ENCODE assay signal across 20 cellular contexts in genomic region chr2:232218778-232219495, GRCh38.
A peak's percentile ranks its signal among the peaks of the same experiment; 100 is the strongest.
DNase-seq lines count a peak whose midpoint lies in the region; ATAC-seq and TF ChIP-seq lines count a peak whose summit lies in the region.
"Had no signal": no experiment of that assay in that cellular context is flagged by ENCODE, and none has a peak within 500 bp of the region (broad histone marks: within the 10 kb centered on the region; RNA-seq: fewer than 3 reads in every experiment).

No MANE protein-coding gene starts in this region.

- H3K9me2 ChIP-seq in MM.1S (replicated peaks; ENCODE audit: insufficient read depth, low read length), result no peaks in the 10 kb centered on the region

- no peak overlapping the region for H3K27ac ChIP-seq in CD4-positive, CD25-positive, alpha-beta regulatory T cell (ENCODE audit: insufficient read depth, low read length, poor library complexity, severe bottlenecking)
- H3K27ac ChIP-seq in MM.1S (ENCODE audit: low read length), result peak overlapping the region; percentile 51; the same call in 1 of the 2 replicates
- H3K27ac ChIP-seq in neural progenitor cell, result no peak overlapping the region
- H3K27ac ChIP-seq: pancreas had no signal

- H2AFZ ChIP-seq in MM.1S (ENCODE audit: low read length) (0 out of 2 replicates have a peak overlapping the region, but pooled peaks have one; percentile 58), neural progenitor cell (replicated peaks) (no peak overlapping the region)

- intact Hi-C loops in left cardiac atrium (cut with DNase I), result no loop called here
- intact Hi-C loops in posterior cingulate gyrus (cut with DNase I), result no loop called here

- H3F3A ChIP-seq in MM.1S (ENCODE audit: insufficient read depth, low read length) (no peaks in the 10 kb centered on the region), neural progenitor cell (ENCODE audit: low read depth) (no peaks in the 10 kb centered on the region)

- H3K4me2 ChIP-seq in MM.1S (ENCODE audit: low read depth, low read length), result peak overlapping the region; percentile 39
- no peak overlapping the region for H3K4me2 ChIP-seq in neural progenitor cell

- H4K20me1 ChIP-seq in MM.1S (ENCODE audit: insufficient read depth, low read length) (no peaks in the 10 kb centered on the region), neural progenitor cell (ENCODE audit: low read depth) (no peaks in the 10 kb centered on the region)

- H3K4me3 ChIP-seq in CD4-positive, CD25-positive, alpha-beta regulatory T cell (ENCODE audit: low read depth, low read length), result peak overlapping the region; percentile 52
- H3K4me3 ChIP-seq in MM.1S (ENCODE audit: low read length), result no peak overlapping the region
- no peak overlapping the region for H3K4me3 ChIP-seq in neural progenitor cell
- H3K4me3 ChIP-seq: HAP-1, K562, lung, pancreas had no signal

- H3K4me1 ChIP-seq in CD4-positive, CD25-positive, alpha-beta regulatory T cell (ENCODE audit: control insufficient read depth, insufficient read depth, low read length, poor library complexity, severe bottlenecking), result peaks cover 8% of the 10 kb centered on the region
- H3K4me1 ChIP-seq in MM.1S (ENCODE audit: low read length) (peaks cover 17% of the 10 kb centered on the region), neural progenitor cell (no peaks in the 10 kb centered on the region)
- H3K4me1 ChIP-seq: HAP-1, pancreas had no signal

- peaks cover 7 to 26% (median 16%) of the 10 kb centered on the region in 4 donors for H3K4me1 Mint-ChIP-seq in CD4-positive, CD25-positive, alpha-beta regulatory T cell
- H3K4me1 Mint-ChIP-seq in central memory CD8-positive, alpha-beta T cell, result peaks cover 21% of the 10 kb centered on the region
- H3K4me1 Mint-ChIP-seq in neural progenitor cell, result peaks cover 4% of the 10 kb centered on the region
- H3K4me1 Mint-ChIP-seq: brain had no signal

- H3K9ac ChIP-seq in MM.1S (ENCODE audit: low read length) (no peak overlapping the region), neural progenitor cell (no peak overlapping the region)

- H3K27me3 ChIP-seq in CD4-positive, CD25-positive, alpha-beta regulatory T cell (ENCODE audit: control insufficient read depth, insufficient read depth, low read length), result no peaks in the 10 kb centered on the region
- H3K27me3 ChIP-seq in MM.1S (replicated peaks; ENCODE audit: insufficient read depth, low read length) (no peaks in the 10 kb centered on the region), neural progenitor cell (no peaks in the 10 kb centered on the region)
- H3K27me3 ChIP-seq: pancreas had no signal

- peaks cover 22% of the 10 kb centered on the region for H3K36me3 Mint-ChIP-seq in CD4-positive, CD25-positive, alpha-beta regulatory T cell
- peaks cover 10% of the 10 kb centered on the region for H3K36me3 Mint-ChIP-seq in central memory CD8-positive, alpha-beta T cell (ENCODE audit: insufficient read depth)
- peaks cover 8% of the 10 kb centered on the region for H3K36me3 Mint-ChIP-seq in neural progenitor cell
- H3K36me3 Mint-ChIP-seq: activated CD8-positive, alpha-beta memory T cell treated with anti-CD3 and anti-CD28 coated beads, Interleukin-2, amount 10 ng/mL, durations not matched to agents 7 days and 5 days had no signal

- DNase-seq in CD4-positive, CD25-positive, alpha-beta regulatory T cell, result no peak
- DNase-seq in MM.1S (no peak), neural progenitor cell (ENCODE audit: low spot score) (no peak), left cardiac atrium (no peak), posterior cingulate gyrus (no peak), OCI-M1 (lab: John Stamatoyannopoulos, UW) (no peak)
- DNase-seq in central memory CD8-positive, alpha-beta T cell (ENCODE audit: low spot score in 2 of 2), result no peak
- DNase-seq: activated CD4-positive, CD25-positive, alpha-beta regulatory T cell treated with anti-CD3 and anti-CD28 coated beads, Interleukin-2, amount 50 U/mL, for 72 hours; activated CD8-positive, alpha-beta memory T cell treated with anti-CD3 and anti-CD28 coated beads, Interleukin-2, amount 10 ng/mL, durations not matched to agents 7 days and 5 days; CD8-positive, alpha-beta memory T cell; DMS153; NCI-H2171; NCI-H524 treated with DMSO at 0.1 percent for 48 hours; pancreas had no signal

- no peak for ATAC-seq in CD4-positive, CD25-positive, alpha-beta regulatory T cell (ENCODE audit: low read depth in 2 of 2)
- no peak for ATAC-seq in central memory CD8-positive, alpha-beta T cell (replicated peaks; ENCODE audit: extremely low read depth, poor library complexity, severe bottlenecking)
- no peak for ATAC-seq in left cardiac atrium
- ATAC-seq: activated CD8-positive, alpha-beta memory T cell treated with anti-CD3 and anti-CD28 coated beads, Interleukin-2, amount 10 ng/mL, durations not matched to agents 7 days and 5 days; K562; pancreas; sciatic nerve had no signal

- H3K27ac Mint-ChIP-seq in CD4-positive, CD25-positive, alpha-beta regulatory T cell, result peak overlapping the region in 2 of 3 donors; percentile 2 to 23
- H3K27ac Mint-ChIP-seq in central memory CD8-positive, alpha-beta T cell (ENCODE audit: low read depth), result peak overlapping the region; percentile 33
- peak overlapping the region; percentile 29 for H3K27ac Mint-ChIP-seq in neural progenitor cell
- H3K27ac Mint-ChIP-seq: activated CD8-positive, alpha-beta memory T cell treated with anti-CD3 and anti-CD28 coated beads, Interleukin-2, amount 10 ng/mL, durations not matched to agents 7 days and 5 days; activated T-helper 2 cell treated with anti-CD3 and anti-CD28 coated beads, Interferon-gamma antibody, Interleukin-2, Interleukin-4, amounts not matched to agents 10 μg/mL and 5 μg/mL and 100 μg/mL, durations not matched to agents 14 hours and 24 hours and 36 hours had no signal

- H3K9me3 Mint-ChIP-seq in CD4-positive, CD25-positive, alpha-beta regulatory T cell, result no peaks in the 10 kb centered on the region
- H3K9me3 Mint-ChIP-seq in central memory CD8-positive, alpha-beta T cell, result no peaks in the 10 kb centered on the region
- H3K9me3 Mint-ChIP-seq in neural progenitor cell, result no peaks in the 10 kb centered on the region
- H3K9me3 Mint-ChIP-seq: activated T-helper 2 cell treated with anti-CD3 and anti-CD28 coated beads, Interferon-gamma antibody, Interleukin-2, Interleukin-4, amounts not matched to agents 10 μg/mL and 5 μg/mL and 100 μg/mL, durations not matched to agents 14 hours and 24 hours and 36 hours; brain; CD8-positive, alpha-beta memory T cell had no signal

- H3K79me2 ChIP-seq in MM.1S (ENCODE audit: low read length) (no peaks in the 10 kb centered on the region), neural progenitor cell (ENCODE audit: low read depth) (no peaks in the 10 kb centered on the region)

- TF ChIP-seq CTCF in MM.1S (IDR thresholded peaks at IDR 0.05; ENCODE audit: low read length) (no peak), neural progenitor cell (IDR thresholded peaks at IDR 0.05) (no peak)

- no peaks in the 10 kb centered on the region for H3K9me3 ChIP-seq in CD4-positive, CD25-positive, alpha-beta regulatory T cell (ENCODE audit: control insufficient read depth in 2 of 2, low read length in 2 of 2)
- H3K9me3 ChIP-seq in MM.1S (replicated peaks; ENCODE audit: insufficient read depth, low read length) (no peaks in the 10 kb centered on the region), neural progenitor cell (ENCODE audit: low read depth) (no peaks in the 10 kb centered on the region)
- H3K9me3 ChIP-seq: HAP-1, pancreas had no signal

- H3K27me3 Mint-ChIP-seq in CD4-positive, CD25-positive, alpha-beta regulatory T cell, result no peaks in the 10 kb centered on the region
- H3K27me3 Mint-ChIP-seq in central memory CD8-positive, alpha-beta T cell, result no peaks in the 10 kb centered on the region
- peaks cover 6% of the 10 kb centered on the region for H3K27me3 Mint-ChIP-seq in neural progenitor cell (ENCODE audit: insufficient read depth, low read depth)
- H3K27me3 Mint-ChIP-seq: activated CD8-positive, alpha-beta memory T cell treated with anti-CD3 and anti-CD28 coated beads, Interleukin-2, amount 10 ng/mL, durations not matched to agents 7 days and 5 days; brain; CD8-positive, alpha-beta memory T cell had no signal

- peak overlapping the region in 1 of 4 donors; percentile 15 for H3K4me3 Mint-ChIP-seq in CD4-positive, CD25-positive, alpha-beta regulatory T cell
- no peak overlapping the region for H3K4me3 Mint-ChIP-seq in central memory CD8-positive, alpha-beta T cell
- H3K4me3 Mint-ChIP-seq in neural progenitor cell, result no peak overlapping the region
- H3K4me3 Mint-ChIP-seq: activated CD8-positive, alpha-beta memory T cell treated with anti-CD3 and anti-CD28 coated beads, Interleukin-2, amount 10 ng/mL, durations not matched to agents 7 days and 5 days; brain; CD8-positive, alpha-beta memory T cell had no signal

- peaks cover 10% of the 10 kb centered on the region for H3K36me3 ChIP-seq in CD4-positive, CD25-positive, alpha-beta regulatory T cell (ENCODE audit: control insufficient read depth, insufficient read depth, low read length)
- H3K36me3 ChIP-seq in MM.1S (replicated peaks; ENCODE audit: insufficient read depth, low read length) (no peaks in the 10 kb centered on the region), neural progenitor cell (no peaks in the 10 kb centered on the region)
- H3K36me3 ChIP-seq: HAP-1, pancreas had no signal
